ENCODE assay signal across 28 cellular contexts in genomic region chr4:185548587-185548986, GRCh38. TPM values are rescaled to one million over a fixed set of nuclear protein-coding genes. Genes with fewer than 3 reads are reported as not detected.
"Had no signal": no experiment of that assay in that cellular context is flagged by ENCODE, and none has a peak within 500 bp of the region (broad histone marks: within the 10 kb centered on the region; RNA-seq: fewer than 3 reads in every experiment).

No MANE protein-coding gene starts in this region.

- H3K9me3 Mint-ChIP-seq: mesothelial cell of epicardium; natural killer cell; neural progenitor cell; stimulated activated effector memory CD8-positive, alpha-beta T cell treated with anti-CD3 and anti-CD28 coated beads, Interleukin-12 subunit alpha, Interleukin-12 subunit beta, amount 100 ng/mL, for 72 hours; stimulated activated naive CD8-positive, alpha-beta T cell treated with anti-CD3 and anti-CD28 coated beads, Interleukin-15, Interleukin-2, amounts not matched to agents 100 ng/mL and 50 ng/mL, for 24 hours had no signal

- H3K27me3 ChIP-seq: heart right ventricle, hepatocyte, left lung, neural progenitor cell, suprapubic skin, transverse colon, upper lobe of left lung, vagina had no signal

- H3K4me1 Mint-ChIP-seq: naive B cell; natural killer cell; stimulated activated effector memory CD8-positive, alpha-beta T cell treated with anti-CD3 and anti-CD28 coated beads, Interleukin-12 subunit alpha, Interleukin-12 subunit beta, amount 100 ng/mL, for 72 hours had no signal

- H3K4me3 ChIP-seq: heart right ventricle, hepatocyte, left lung, lung, neural progenitor cell, psoas muscle, spleen, suprapubic skin, transverse colon, upper lobe of left lung, vagina had no signal

- H3K36me3 Mint-ChIP-seq: mesothelial cell of epicardium; naive B cell; natural killer cell; neural progenitor cell; stimulated activated effector memory CD8-positive, alpha-beta T cell treated with anti-CD3 and anti-CD28 coated beads, Interleukin-12 subunit alpha, Interleukin-12 subunit beta, amount 100 ng/mL, for 72 hours had no signal

- H3K27ac ChIP-seq: heart right ventricle, hepatocyte, left lung, neural progenitor cell, neutrophil, parathyroid adenoma, psoas muscle, spleen, suprapubic skin, transverse colon, upper lobe of left lung, vagina had no signal

- H3K4me3 Mint-ChIP-seq: mesothelial cell of epicardium; naive B cell; natural killer cell; nephron progenitor cell; neural progenitor cell; stimulated activated effector memory CD8-positive, alpha-beta T cell treated with anti-CD3 and anti-CD28 coated beads, Interleukin-12 subunit alpha, Interleukin-12 subunit beta, amount 100 ng/mL, for 72 hours; stimulated activated naive CD8-positive, alpha-beta T cell treated with anti-CD3 and anti-CD28 coated beads, Interleukin-15, Interleukin-2, amounts not matched to agents 100 ng/mL and 50 ng/mL, for 24 hours had no signal

- H3K9me3 ChIP-seq: heart right ventricle, left lung, neutrophil, psoas muscle, spleen, suprapubic skin, transverse colon, upper lobe of left lung, vagina had no signal

- H3K9ac ChIP-seq: neural progenitor cell, parathyroid adenoma had no signal

- H3K36me3 ChIP-seq: heart right ventricle, left lung, neural progenitor cell, neutrophil, spleen, suprapubic skin, transverse colon, upper lobe of left lung, vagina had no signal

- H3K27ac Mint-ChIP-seq: mesothelial cell of epicardium; natural killer cell; nephron progenitor cell; neural progenitor cell; stimulated activated effector memory CD8-positive, alpha-beta T cell treated with anti-CD3 and anti-CD28 coated beads, Interleukin-12 subunit alpha, Interleukin-12 subunit beta, amount 100 ng/mL, for 72 hours; stimulated activated naive CD8-positive, alpha-beta T cell treated with anti-CD3 and anti-CD28 coated beads, Interleukin-15, Interleukin-2, amounts not matched to agents 100 ng/mL and 50 ng/mL, for 24 hours had no signal

- ATAC-seq: left lung; natural killer cell; psoas muscle; sciatic nerve; stimulated activated effector memory CD8-positive, alpha-beta T cell treated with anti-CD3 and anti-CD28 coated beads, Interleukin-12 subunit alpha, Interleukin-12 subunit beta, amount 100 ng/mL, for 72 hours had no signal

- DNase-seq: heart right ventricle; kidney glomerular epithelial cell; left colon; left lung; mesendoderm; naive B cell; natural killer cell; nephron progenitor cell; occipital lobe; psoas muscle; small intestine; spleen; stimulated activated CD4-positive, alpha-beta T cell treated with anti-CD3 and anti-CD28 coated beads, Interleukin-4, amount 100 ng/mL, for 24 hours; stimulated activated naive CD4-positive, alpha-beta T cell; transverse colon; upper lobe of left lung had no signal

- H3K4me1 ChIP-seq: heart right ventricle, left lung, parathyroid adenoma, psoas muscle, spleen, suprapubic skin, transverse colon, upper lobe of left lung, vagina had no signal

RNA-seq across cellular contexts. Expression of gene PDLIM3, which starts 13.3 kb away (rescaled TPM):
- total RNA-seq: natural killer cell had no signal
- polyA plus RNA-seq: keratinocyte had no signal
